ENCODE assay signal across 8 cellular contexts in the genomic region with DNA sequence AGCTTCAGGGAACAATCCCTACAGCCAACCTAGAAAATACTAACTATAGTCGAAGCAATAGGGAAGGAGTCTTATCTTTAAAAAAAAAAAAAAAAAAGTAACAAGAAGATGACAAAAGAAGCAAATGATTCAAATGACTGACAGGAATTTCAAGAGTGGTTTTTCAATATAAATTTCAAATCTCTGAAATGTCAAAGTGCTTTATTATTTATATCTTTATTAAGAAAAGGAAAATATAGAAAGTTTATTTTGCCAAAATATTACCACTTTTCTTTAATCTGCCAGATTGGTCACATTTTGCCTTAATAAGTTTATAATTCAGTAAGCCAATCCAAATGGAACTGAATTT.
DNase-seq lines count a peak whose midpoint lies in the region; ATAC-seq and TF ChIP-seq lines count a peak whose summit lies in the region.

No MANE protein-coding gene starts in this region.

- H3K4me3 ChIP-seq in Caco-2 (ENCODE audit: low read depth, low read length) (no peak overlapping the region), OCI-LY7 (ENCODE audit: low read depth, low read length, poor library complexity, severe bottlenecking) (peak overlapping the region; percentile 65), neutrophil (ENCODE audit: low read depth in 1 of 2, low read length in 1 of 2) (peak overlapping the region; percentile 43 to 62)

- H3K9me3 Mint-ChIP-seq in Caco-2 (ENCODE audit: unreplicated experiment), result no peaks in the 10 kb centered on the region
- no peaks in the 10 kb centered on the region for H3K9me3 Mint-ChIP-seq in effector memory CD8-positive, alpha-beta T cell

- H3K27me3 ChIP-seq in Caco-2 (replicated peaks; ENCODE audit: control insufficient read depth, insufficient read depth, low read length) (no peaks in the 10 kb centered on the region), neutrophil (peaks cover 74% of the 10 kb centered on the region)

- no peaks in the 10 kb centered on the region for H3K9me3 ChIP-seq in Caco-2
- H3K9me3 ChIP-seq in OCI-LY7 (ENCODE audit: low read length), result no peaks in the 10 kb centered on the region
- no peaks in the 10 kb centered on the region for H3K9me3 ChIP-seq in neutrophil

- H4K20me1 ChIP-seq in OCI-LY7 (ENCODE audit: insufficient read depth, low read length), result no peaks in the 10 kb centered on the region

- no peaks in the 10 kb centered on the region for H3K9me2 ChIP-seq in OCI-LY7 (ENCODE audit: insufficient read depth, low read length)

- intact Hi-C loops in Caco-2 (cut with micrococcal nuclease; ENCODE audit: unreplicated experiment) (loop anchor here (1.0 to 10.0 kb wide), 4 partner anchors 170 to 608 kb away; no protein-coding TSS in a partner anchor), OCI-LY7 (cut with micrococcal nuclease; ENCODE audit: unreplicated experiment) (loop anchor here (5.0 to 10.0 kb wide), 3 partner anchors 122 to 494 kb away; no protein-coding TSS in a partner anchor)

- H2AFZ ChIP-seq in OCI-LY7 (ENCODE audit: low read length), result peak overlapping the region; percentile 77; the same call in 1 of the 2 replicates

- no peak for ATAC-seq in effector memory CD8-positive, alpha-beta T cell (replicated peaks)

- DNase-seq in Caco-2, result no peak
- DNase-seq in OCI-LY7 (ENCODE audit: low spot score), result no peak
- no peak for DNase-seq in effector memory CD8-positive, alpha-beta T cell
- DNase-seq in GOT3 (lab: John Stamatoyannopoulos, UW), result no peak
- no peak for DNase-seq in NCI-H1930 (lab: John Stamatoyannopoulos, UW)
- DNase-seq in GM20000 (ENCODE audit: low spot score), result no peak
- no peak for DNase-seq in DMS 273 treated with DMSO at 0.1 percent for 48 hours (lab: John Stamatoyannopoulos, UW)

- peak overlapping the region; percentile 45 for H3K4me3 Mint-ChIP-seq in Caco-2 (ENCODE audit: unreplicated experiment)
- H3K4me3 Mint-ChIP-seq in effector memory CD8-positive, alpha-beta T cell, result peak overlapping the region; percentile 81 to 84

- peaks cover 27% of the 10 kb centered on the region for H3K27me3 Mint-ChIP-seq in Caco-2 (ENCODE audit: insufficient read depth, unreplicated experiment)
- H3K27me3 Mint-ChIP-seq in effector memory CD8-positive, alpha-beta T cell, result peaks cover 19 to 31% of the 10 kb centered on the region in 2 donors

- H3K36me3 ChIP-seq in Caco-2 (ENCODE audit: control insufficient read depth, insufficient read depth, low read length) (no peaks in the 10 kb centered on the region), OCI-LY7 (ENCODE audit: insufficient read depth, low read length) (no peaks in the 10 kb centered on the region), neutrophil (no peaks in the 10 kb centered on the region)

- CTCF ChIA-PET in Caco-2 (lab: Charles Lee) (interaction anchor here (0.5 to 1.7 kb wide), 13 partner anchors 16 to 332 kb away, joined by 3 to 14 read pairs (median 4); no protein-coding TSS in a partner anchor), OCI-LY7 (lab: Charles Lee; ENCODE audit: unreplicated experiment) (interaction anchor here (2.2 kb wide), 1 partner anchor 17 kb away, joined by 5 read pairs; no protein-coding TSS in a partner anchor)

- POLR2A ChIA-PET in Caco-2 (lab: Charles Lee), result no interaction called here
- POLR2A ChIA-PET in OCI-LY7 (lab: Charles Lee), result interaction anchor here (0.7 to 1.3 kb wide), 5 partner anchors 10 to 211 kb away, joined by 3 to 5 read pairs (median 3); a partner anchor contains a TSS

- peak overlapping the region; percentile 82 for H3K4me2 ChIP-seq in OCI-LY7 (ENCODE audit: low read length)

- no TSS peak for BruUV-seq in Caco-2 (replicated peaks; lab: Mats Ljungman, UMichigan)
- BruUV-seq in OCI-LY7 (replicated peaks; lab: Mats Ljungman, UMichigan), result no TSS peak

- no peaks in the 10 kb centered on the region for H3K36me3 Mint-ChIP-seq in Caco-2 (ENCODE audit: insufficient read depth, unreplicated experiment)
- peaks cover 2% of the 10 kb centered on the region for H3K36me3 Mint-ChIP-seq in effector memory CD8-positive, alpha-beta T cell (ENCODE audit: insufficient read depth)

- no peak overlapping the region for H3K27ac Mint-ChIP-seq in Caco-2 (ENCODE audit: unreplicated experiment)
- no peak overlapping the region for H3K27ac Mint-ChIP-seq in effector memory CD8-positive, alpha-beta T cell

- H3K79me2 ChIP-seq in OCI-LY7 (ENCODE audit: insufficient read depth, low read depth, low read length), result no peaks in the 10 kb centered on the region

- TF ChIP-seq CTCF in Caco-2 (IDR thresholded peaks at IDR 0.05; ENCODE audit: insufficient read depth in 1 of 2, low read depth in 1 of 2, low read length in 1 of 2, severe bottlenecking in 1 of 2, unreplicated experiment in 1 of 2) (no peak), OCI-LY7 (conservative IDR thresholded peaks at IDR 0.05; ENCODE audit: low read length) (peak; percentile 53; the same call in 1 of the 2 replicates), neutrophil (IDR thresholded peaks at IDR 0.05) (no peak), GM20000 (IDR thresholded peaks at IDR 0.05; ENCODE audit: extremely low read depth, missing control alignments) (no peak)

- no peak overlapping the region for H3K27ac ChIP-seq in OCI-LY7 (ENCODE audit: low read depth, low read length, poor library complexity, severe bottlenecking)
- no peak overlapping the region for H3K27ac ChIP-seq in neutrophil

- no peaks in the 10 kb centered on the region for H3K4me1 Mint-ChIP-seq in Caco-2 (ENCODE audit: low read depth, unreplicated experiment)
- peaks cover 6 to 12% of the 10 kb centered on the region in 2 donors for H3K4me1 Mint-ChIP-seq in effector memory CD8-positive, alpha-beta T cell (ENCODE audit: low read depth in 2 of 2)

- no peaks in the 10 kb centered on the region for H3K4me1 ChIP-seq in Caco-2
- peaks cover 9% of the 10 kb centered on the region for H3K4me1 ChIP-seq in OCI-LY7 (ENCODE audit: insufficient read depth, low read length, poor library complexity, severe bottlenecking)
- peaks cover 12 to 13% of the 10 kb centered on the region in 2 experiments for H3K4me1 ChIP-seq in neutrophil (ENCODE audit: control insufficient read depth in 1 of 2, insufficient read depth in 1 of 2, low read depth in 1 of 2, low read length in 1 of 2)
